1 cellular context compared by ENCODE assay signal in genomic region chr6:44265003-44265842, GRCh38.
A peak's percentile ranks its signal among the peaks of the same experiment; 100 is the strongest.
TF ChIP-seq lines count a peak whose summit lies in the region.

A gene with protein sequence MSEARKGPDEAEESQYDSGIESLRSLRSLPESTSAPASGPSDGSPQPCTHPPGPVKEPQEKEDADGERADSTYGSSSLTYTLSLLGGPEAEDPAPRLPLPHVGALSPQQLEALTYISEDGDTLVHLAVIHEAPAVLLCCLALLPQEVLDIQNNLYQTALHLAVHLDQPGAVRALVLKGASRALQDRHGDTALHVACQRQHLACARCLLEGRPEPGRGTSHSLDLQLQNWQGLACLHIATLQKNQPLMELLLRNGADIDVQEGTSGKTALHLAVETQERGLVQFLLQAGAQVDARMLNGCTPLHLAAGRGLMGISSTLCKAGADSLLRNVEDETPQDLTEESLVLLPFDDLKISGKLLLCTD (minus strand): TSS chr6:44265551. CDS start chr6:44265346, 205 bp downstream.

TF ChIP-seq in GM12878, 131 proteins besides CTCF, POLR2A, EP300 and RAD21 (continued from another document):
- 0 out of 2 replicates have a peak, but pooled peaks have one; percentile 37 for TF ChIP-seq ZNF592 (IDR thresholded peaks at IDR 0.05)
TF ChIP-seq in GM12878: peak in this region for 44.
